Comparison of ENCODE assay signal across 8 cellular contexts in the genomic region with DNA sequence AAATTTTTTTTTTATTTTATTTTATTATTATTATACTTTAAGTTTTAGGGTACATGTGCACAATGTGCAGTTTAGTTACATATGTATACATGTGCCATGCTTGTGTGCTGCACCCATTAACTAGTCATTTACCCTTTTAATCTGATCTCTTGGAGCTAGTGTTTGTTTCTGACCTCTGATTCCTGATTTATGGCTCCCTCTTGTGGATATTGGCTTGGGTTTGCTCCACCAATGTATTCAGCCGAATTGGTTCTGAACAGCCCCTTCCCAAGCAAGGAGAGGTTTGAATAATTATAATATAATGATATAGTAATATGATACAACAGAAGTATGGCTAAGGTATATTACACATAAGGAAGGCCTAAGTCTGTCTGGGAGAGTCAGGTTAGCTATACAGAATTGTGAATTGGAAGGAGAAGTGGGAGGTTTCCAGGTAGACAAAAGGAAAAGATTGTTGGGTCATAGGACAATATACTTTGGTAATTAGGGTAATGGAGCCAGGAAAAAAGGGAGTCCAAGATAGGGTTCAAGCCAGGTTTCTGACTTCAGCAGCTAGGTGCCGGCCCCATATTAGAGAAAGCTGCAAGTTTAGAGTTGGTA. TPM values are rescaled to one million over a fixed set of nuclear protein-coding genes. Genes with fewer than 3 reads are reported as not detected.
DNase-seq lines count a peak whose midpoint lies in the region; ATAC-seq and TF ChIP-seq lines count a peak whose summit lies in the region.

No MANE protein-coding gene starts in this region.

- H3K4me3 ChIP-seq in DND-41 (ENCODE audit: low read depth in 1 of 2, low read length in 2 of 2), result no peak overlapping the region
- H3K4me3 ChIP-seq in LNCaP clone FGC (ENCODE audit: low read depth, low read length), result no peak overlapping the region
- no peak overlapping the region for H3K4me3 ChIP-seq in OCI-LY7 (ENCODE audit: low read depth, low read length, poor library complexity, severe bottlenecking)
- no peak overlapping the region for H3K4me3 ChIP-seq in dorsolateral prefrontal cortex
- no peak overlapping the region for H3K4me3 ChIP-seq in mucosa of descending colon

- DNase-seq in DND-41 (peak; percentile 15), LNCaP clone FGC (ENCODE audit: low read depth) (peak; percentile 26), OCI-LY7 (ENCODE audit: low spot score) (peak; percentile 36), dorsolateral prefrontal cortex (peak in 1 of 10 donors; percentile 6), mucosa of descending colon (peak in 1 of 3 donors; percentile 57), ureter (ENCODE audit: low spot score) (no peak)

- POLR2A ChIA-PET in OCI-LY7 (lab: Charles Lee), result interaction anchor here (0.5 to 1.3 kb wide), 4 partner anchors 13 to 636 kb away, joined by 3 to 5 read pairs (median 4); partner anchors contain the start of gene RNF2

- no peaks in the 10 kb centered on the region for H3K9me2 ChIP-seq in OCI-LY7 (ENCODE audit: insufficient read depth, low read length)

- CTCF ChIA-PET in OCI-LY7 (lab: Charles Lee; ENCODE audit: unreplicated experiment), result interaction anchor here (0.9 kb wide), 1 partner anchor 28 kb away, joined by 3 read pairs; no protein-coding TSS in a partner anchor

- H3K4me2 ChIP-seq in DND-41 (ENCODE audit: insufficient read depth, low read length) (no peak overlapping the region), OCI-LY7 (ENCODE audit: low read length) (no peak overlapping the region)

- TF ChIP-seq CTCF in DND-41 (IDR thresholded peaks at IDR 0.05; ENCODE audit: borderline replicate concordance, extremely low read depth, low read length, poor library complexity, severe bottlenecking) (peak; percentile 65), LNCaP clone FGC (IDR thresholded peaks at IDR 0.05; ENCODE audit: control insufficient read depth, extremely low read depth, insufficient read depth) (peak; percentile 89), OCI-LY7 (conservative IDR thresholded peaks at IDR 0.05; ENCODE audit: low read length) (peak; percentile 71), dorsolateral prefrontal cortex (IDR thresholded peaks at IDR 0.05 in 54 of 56, conservative IDR thresholded peaks at IDR 0.05 in 2 of 56; ENCODE audit: low read depth in 1 of 56, partially characterized antibody in 56 of 56) (peak in 55 of 56 donors; percentile 34 to 75 (median 56)), mucosa of descending colon (IDR thresholded peaks at IDR 0.05) (peak; percentile 27)

- H3K27me3 ChIP-seq in DND-41 (ENCODE audit: insufficient read depth, low read length, poor library complexity) (peaks cover 7% of the 10 kb centered on the region), dorsolateral prefrontal cortex (peaks cover 0 to 2% (median 0%) of the 10 kb centered on the region in 45 donors)

- no peaks in the 10 kb centered on the region for H3K79me2 ChIP-seq in DND-41 (ENCODE audit: insufficient read depth, low read length)
- H3K79me2 ChIP-seq in OCI-LY7 (ENCODE audit: insufficient read depth, low read depth, low read length), result no peaks in the 10 kb centered on the region

- ATAC-seq in DND-41 (ENCODE audit: insufficient read depth, low read depth), result peak; percentile 76
- peak; percentile 66 for ATAC-seq in GM21447 (IDR thresholded peaks at IDR 0.05; ENCODE audit: unreplicated experiment)
- peak; percentile 73 for ATAC-seq in mucosa of descending colon
- ATAC-seq in HG03457 (IDR thresholded peaks at IDR 0.05; ENCODE audit: unreplicated experiment), result no peak

- no peak overlapping the region for H3K9ac ChIP-seq in DND-41 (ENCODE audit: low read depth, low read length)

- intact Hi-C loops in OCI-LY7 (cut with micrococcal nuclease; ENCODE audit: unreplicated experiment), result loop anchor here (5.0 to 10.0 kb wide), 3 partner anchors 364 to 876 kb away; partner anchors contain the start of gene IVNS1ABP
- intact Hi-C loops in dorsolateral prefrontal cortex (cut with DNase I), result no loop called here
- intact Hi-C loops in mucosa of descending colon (cut with DNase I, micrococcal nuclease), result loop anchor here in 1 of 2 donors (10.0 kb wide), 1 partner anchor 366 kb away; the partner anchor contains the start of gene IVNS1ABP

- H3K27ac ChIP-seq in DND-41 (ENCODE audit: low read length) (no peak overlapping the region), OCI-LY7 (ENCODE audit: low read depth, low read length, poor library complexity, severe bottlenecking) (no peak overlapping the region), dorsolateral prefrontal cortex (no peak overlapping the region)

- H3K9me3 ChIP-seq in DND-41 (ENCODE audit: insufficient read depth, low read length, severe bottlenecking), result no peaks in the 10 kb centered on the region
- H3K9me3 ChIP-seq in OCI-LY7 (ENCODE audit: low read length), result no peaks in the 10 kb centered on the region
- no peaks in the 10 kb centered on the region for H3K9me3 ChIP-seq in mucosa of descending colon

- H3K4me1 ChIP-seq in DND-41 (ENCODE audit: insufficient read depth, low read length), result no peaks in the 10 kb centered on the region
- H3K4me1 ChIP-seq in OCI-LY7 (ENCODE audit: insufficient read depth, low read length, poor library complexity, severe bottlenecking), result no peaks in the 10 kb centered on the region
- H3K4me1 ChIP-seq in mucosa of descending colon (ENCODE audit: low read depth), result no peaks in the 10 kb centered on the region

- H3K36me3 ChIP-seq in DND-41 (ENCODE audit: insufficient read depth, low read length), result no peaks in the 10 kb centered on the region
- no peaks in the 10 kb centered on the region for H3K36me3 ChIP-seq in OCI-LY7 (ENCODE audit: insufficient read depth, low read length)
- no peaks in the 10 kb centered on the region for H3K36me3 ChIP-seq in mucosa of descending colon (ENCODE audit: low read depth)

- H4K20me1 ChIP-seq in DND-41 (ENCODE audit: insufficient read depth, low read length) (no peaks in the 10 kb centered on the region; the same call in 1 of the 2 replicates), OCI-LY7 (ENCODE audit: insufficient read depth, low read length) (no peaks in the 10 kb centered on the region)

- H2AFZ ChIP-seq in DND-41 (ENCODE audit: low read depth, low read length) (no peak overlapping the region), OCI-LY7 (ENCODE audit: low read length) (no peak overlapping the region)

- BruUV-seq in OCI-LY7 (replicated peaks; lab: Mats Ljungman, UMichigan), result no TSS peak

RNA-seq across cellular contexts. Expression of gene HMCN1, which starts 53.1 kb away (rescaled TPM):
- total RNA-seq in OCI-LY7 (2014; rRNA removed; shearing (Covaris generic)), result not detected in 2 replicates
- total RNA-seq in OCI-LY7 (2022), result 0.02 and 0.07 TPM in 2 replicates
- 1 to 10 TPM in 55 of 120 experiments, under 1 TPM in 65; 0.07 to 3.5 (median 0.94) TPM for total RNA-seq in dorsolateral prefrontal cortex
- 1 to 10 TPM; 2.0 to 8.6 (median 3.4) TPM for total RNA-seq in mucosa of descending colon
- 4.7 TPM for total RNA-seq in ureter

Comparison
In these comparisons a context has a peak if more than half of its experiments do, and no peak if none do; other contexts are left out.
1. CTCF ChIP-seq: peak in every context shown above with its lines; median percentile 89 in LNCaP clone FGC; 71 in OCI-LY7; 65 in DND-41; 56 in dorsolateral prefrontal cortex; 27 in mucosa of descending colon.